Comparison of ENCODE assay signal across 1 cellular context in the genomic region with DNA sequence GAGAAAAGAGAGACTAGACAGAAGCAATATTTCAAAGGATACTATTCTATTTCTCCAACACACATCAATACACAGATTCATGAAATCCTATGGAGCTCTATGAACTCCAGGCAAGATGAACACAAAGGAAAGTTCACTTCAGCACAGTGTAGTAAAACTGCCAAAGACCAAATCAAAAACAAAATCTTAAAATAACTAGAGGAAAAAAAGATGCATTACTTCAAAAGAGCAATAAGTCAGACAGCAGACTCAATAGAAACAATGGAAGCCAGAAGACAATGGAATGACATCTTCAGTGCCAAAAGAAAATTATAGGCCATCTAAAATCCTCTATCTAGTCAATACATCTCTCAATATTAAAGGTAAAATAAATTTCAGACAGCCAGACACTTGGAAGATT.
A peak's percentile ranks its signal among the peaks of the same experiment; 100 is the strongest.
TF ChIP-seq lines count a peak whose summit lies in the region.

No MANE protein-coding gene starts in this region.

TF ChIP-seq in K562, 482 proteins besides CTCF, POLR2A, EP300 and RAD21 (continued from another document):
- TF ChIP-seq, protein P1, sequence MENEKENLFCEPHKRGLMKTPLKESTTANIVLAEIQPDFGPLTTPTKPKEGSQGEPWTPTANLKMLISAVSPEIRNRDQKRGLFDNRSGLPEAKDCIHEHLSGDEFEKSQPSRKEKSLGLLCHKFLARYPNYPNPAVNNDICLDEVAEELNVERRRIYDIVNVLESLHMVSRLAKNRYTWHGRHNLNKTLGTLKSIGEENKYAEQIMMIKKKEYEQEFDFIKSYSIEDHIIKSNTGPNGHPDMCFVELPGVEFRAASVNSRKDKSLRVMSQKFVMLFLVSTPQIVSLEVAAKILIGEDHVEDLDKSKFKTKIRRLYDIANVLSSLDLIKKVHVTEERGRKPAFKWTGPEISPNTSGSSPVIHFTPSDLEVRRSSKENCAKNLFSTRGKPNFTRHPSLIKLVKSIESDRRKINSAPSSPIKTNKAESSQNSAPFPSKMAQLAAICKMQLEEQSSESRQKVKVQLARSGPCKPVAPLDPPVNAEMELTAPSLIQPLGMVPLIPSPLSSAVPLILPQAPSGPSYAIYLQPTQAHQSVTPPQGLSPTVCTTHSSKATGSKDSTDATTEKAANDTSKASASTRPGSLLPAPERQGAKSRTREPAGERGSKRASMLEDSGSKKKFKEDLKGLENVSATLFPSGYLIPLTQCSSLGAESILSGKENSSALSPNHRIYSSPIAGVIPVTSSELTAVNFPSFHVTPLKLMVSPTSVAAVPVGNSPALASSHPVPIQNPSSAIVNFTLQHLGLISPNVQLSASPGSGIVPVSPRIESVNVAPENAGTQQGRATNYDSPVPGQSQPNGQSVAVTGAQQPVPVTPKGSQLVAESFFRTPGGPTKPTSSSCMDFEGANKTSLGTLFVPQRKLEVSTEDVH (IDR thresholded peaks at IDR 0.05; ENCODE audit: low read depth, partially characterized antibody), result peak; percentile 34
- TF ChIP-seq CC2D1A (IDR thresholded peaks at IDR 0.05) (no peak), ATF3 (IDR thresholded peaks at IDR 0.05) (no peak), ATF3 (CRISPR knock-in tag; conservative IDR thresholded peaks at IDR 0.05) (no peak), ZNF76 (CRISPR knock-in tag; IDR thresholded peaks at IDR 0.05; ENCODE audit: borderline replicate concordance) (no peak), MEIS2 (IDR thresholded peaks at IDR 0.05; ENCODE audit: partially characterized antibody) (no peak), CBFA2T2 (conservative IDR thresholded peaks at IDR 0.05) (no peak), NUFIP1 (IDR thresholded peaks at IDR 0.05; ENCODE audit: partially characterized antibody) (no peak), BCL6 (CRISPR knock-in tag; IDR thresholded peaks at IDR 0.05) (no peak), ZNF274 (IDR thresholded peaks at IDR 0.05; ENCODE audit: borderline replicate concordance, low read depth, low read length) (no peak)
- TF ChIP-seq, protein P2, sequence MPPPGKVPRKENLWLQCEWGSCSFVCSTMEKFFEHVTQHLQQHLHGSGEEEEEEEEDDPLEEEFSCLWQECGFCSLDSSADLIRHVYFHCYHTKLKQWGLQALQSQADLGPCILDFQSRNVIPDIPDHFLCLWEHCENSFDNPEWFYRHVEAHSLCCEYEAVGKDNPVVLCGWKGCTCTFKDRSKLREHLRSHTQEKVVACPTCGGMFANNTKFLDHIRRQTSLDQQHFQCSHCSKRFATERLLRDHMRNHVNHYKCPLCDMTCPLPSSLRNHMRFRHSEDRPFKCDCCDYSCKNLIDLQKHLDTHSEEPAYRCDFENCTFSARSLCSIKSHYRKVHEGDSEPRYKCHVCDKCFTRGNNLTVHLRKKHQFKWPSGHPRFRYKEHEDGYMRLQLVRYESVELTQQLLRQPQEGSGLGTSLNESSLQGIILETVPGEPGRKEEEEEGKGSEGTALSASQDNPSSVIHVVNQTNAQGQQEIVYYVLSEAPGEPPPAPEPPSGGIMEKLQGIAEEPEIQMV (tag; conservative IDR thresholded peaks at IDR 0.05; ENCODE audit: low read depth), result no peak
TF ChIP-seq in K562: peak in this region for 21.
